Comparison of ENCODE assay signal across 9 cellular contexts in genomic region chr17:8001976-8002645, GRCh38. TPM values are rescaled to one million over a fixed set of nuclear protein-coding genes. Genes with fewer than 3 reads are reported as not detected.
DNase-seq lines count a peak whose midpoint lies in the region; ATAC-seq and TF ChIP-seq lines count a peak whose summit lies in the region.
"Had no signal": no experiment of that assay in that cellular context is flagged by ENCODE, and none has a peak within 500 bp of the region (broad histone marks: within the 10 kb centered on the region; RNA-seq: fewer than 3 reads in every experiment).

TSS of gene GUCY2D (plus strand) at chr17:8002615. CDS start at chr17:8003048, 433 bp downstream.

- peaks cover 10 to 29% (median 18%) of the 10 kb centered on the region in 4 donors for H3K4me1 ChIP-seq in upper lobe of left lung

- CTCF ChIA-PET in WTC11 (lab: Charles Lee): interaction anchor here (0.7 to 2.3 kb wide), 8 partner anchors 12 to 259 kb away, joined by 3 to 16 read pairs (median 4); partner anchors contain the start of gene ALOX15B

- H3K4me3 ChIP-seq in upper lobe of left lung: peak within 1 kb of the TSS in 3 of 4 donors; percentile 3 to 30 (median 29)

- H3K36me3 Mint-ChIP-seq in activated naive CD8-positive, alpha-beta T cell: no peaks in the 10 kb centered on the region
- H3K36me3 Mint-ChIP-seq in activated naive CD8-positive, alpha-beta T cell treated with anti-CD3 and anti-CD28 coated beads for 36 hours: no peaks in the 10 kb centered on the region
- H3K36me3 Mint-ChIP-seq in WTC11: no peaks in the 10 kb centered on the region

- H3K36me3 ChIP-seq in upper lobe of left lung: no peaks in the 10 kb centered on the region

- peaks cover 0 to 23% (median 11%) of the 10 kb centered on the region in 4 donors for H3K27me3 ChIP-seq in upper lobe of left lung

- H3K27ac Mint-ChIP-seq in activated naive CD8-positive, alpha-beta T cell: no peak within 1 kb of the TSS
- H3K27ac Mint-ChIP-seq in activated naive CD8-positive, alpha-beta T cell treated with anti-CD3 and anti-CD28 coated beads for 36 hours: no peak within 1 kb of the TSS
- no peak within 1 kb of the TSS for H3K27ac Mint-ChIP-seq in WTC11

- peaks cover 6% of the 10 kb centered on the region for H3K4me1 Mint-ChIP-seq in activated naive CD8-positive, alpha-beta T cell (ENCODE audit: low read depth)
- H3K4me1 Mint-ChIP-seq in activated naive CD8-positive, alpha-beta T cell treated with anti-CD3 and anti-CD28 coated beads for 36 hours: peaks cover 5% of the 10 kb centered on the region
- peaks cover 13% of the 10 kb centered on the region for H3K4me1 Mint-ChIP-seq in WTC11

- peak within 1 kb of the TSS; percentile 73 for H3K4me3 Mint-ChIP-seq in activated naive CD8-positive, alpha-beta T cell
- H3K4me3 Mint-ChIP-seq in activated naive CD8-positive, alpha-beta T cell treated with anti-CD3 and anti-CD28 coated beads for 36 hours: no peak within 1 kb of the TSS
- H3K4me3 Mint-ChIP-seq in WTC11: peak within 1 kb of the TSS; percentile 56

- H3K9me3 ChIP-seq in upper lobe of left lung: no peaks in the 10 kb centered on the region

- peaks cover 14% of the 10 kb centered on the region for H3K27me3 Mint-ChIP-seq in activated naive CD8-positive, alpha-beta T cell
- H3K27me3 Mint-ChIP-seq in activated naive CD8-positive, alpha-beta T cell treated with anti-CD3 and anti-CD28 coated beads for 36 hours: peaks cover 59% of the 10 kb centered on the region
- H3K27me3 Mint-ChIP-seq in WTC11 (ENCODE audit: low read depth): peaks cover 66% of the 10 kb centered on the region

- DNase-seq in activated naive CD8-positive, alpha-beta T cell treated with anti-CD3 and anti-CD28 coated beads for 36 hours: no peak
- no peak for DNase-seq in WTC11 (ENCODE audit: low spot score)
- peak; percentile 38 for DNase-seq in medulla oblongata (ENCODE audit: extremely low spot score)
- DNase-seq in upper lobe of left lung: no peak
- DNase-seq in kidney glomerular epithelial cell (lab: John Stamatoyannopoulos, UW): no peak
- no peak for DNase-seq in NCI-H2029 treated with DMSO at 0.1 percent for 48 hours (lab: John Stamatoyannopoulos, UW)

- no peak for TF ChIP-seq CTCF in WTC11 (IDR thresholded peaks at IDR 0.05)
- TF ChIP-seq CTCF in upper lobe of left lung (IDR thresholded peaks at IDR 0.05): no peak

- no peak for TF ChIP-seq POLR2A in upper lobe of left lung (IDR thresholded peaks at IDR 0.05)

- H3K27ac ChIP-seq in upper lobe of left lung: no peak within 1 kb of the TSS

- ATAC-seq in WTC11: no peak
- peak; percentile 60 to 66 for ATAC-seq in upper lobe of left lung (ENCODE audit: low FRiP score in 2 of 2)
- ATAC-seq in GM18519 (IDR thresholded peaks at IDR 0.05; ENCODE audit: low FRiP score, unreplicated experiment): no peak

- no peak for TF ChIP-seq EP300 in upper lobe of left lung (IDR thresholded peaks at IDR 0.05)

- POLR2A ChIA-PET in WTC11 (lab: Charles Lee): no interaction called here

- 23 to 25% methylated on average over 9 to 11 of the region's 12 CpGs for WGBS in upper lobe of left lung, 2 donors

- H3K9me3 Mint-ChIP-seq in activated naive CD8-positive, alpha-beta T cell (ENCODE audit: low read depth): no peaks in the 10 kb centered on the region
- H3K9me3 Mint-ChIP-seq in activated naive CD8-positive, alpha-beta T cell treated with anti-CD3 and anti-CD28 coated beads for 36 hours: no peaks in the 10 kb centered on the region
- 0 out of 2 replicates have a peak, but pooled peaks cover 4% of the 10 kb centered on the region for H3K9me3 Mint-ChIP-seq in WTC11

TF ChIP-seq in WTC11, 78 proteins besides CTCF, POLR2A, EP300 and RAD21:
- TF ChIP-seq FOXP1 (CRISPR knock-in tag; IDR thresholded peaks at IDR 0.05; ENCODE audit: borderline replicate concordance) (no peak), TCF7 (CRISPR knock-in tag; IDR thresholded peaks at IDR 0.05; ENCODE audit: low read depth) (no peak), ZNF121 (CRISPR knock-in tag; IDR thresholded peaks at IDR 0.05) (no peak), AR (CRISPR knock-in tag; IDR thresholded peaks at IDR 0.05) (no peak), NFATC4 (CRISPR knock-in tag; IDR thresholded peaks at IDR 0.05) (no peak), E2F1 (CRISPR knock-in tag; IDR thresholded peaks at IDR 0.05) (no peak), JAZF1 (CRISPR knock-in tag; IDR thresholded peaks at IDR 0.05) (no peak), ZNF138 (CRISPR knock-in tag; conservative IDR thresholded peaks at IDR 0.05) (no peak), NR3C1 (CRISPR knock-in tag; conservative IDR thresholded peaks at IDR 0.05; ENCODE audit: low read depth) (no peak), HMGA2 (CRISPR knock-in tag; IDR thresholded peaks at IDR 0.05) (no peak)
TF ChIP-seq in WTC11: peak in this region for 0.

RNA-seq across cellular contexts. Expression of gene GUCY2D, which starts in this region (rescaled TPM):
- not detected for total RNA-seq in activated naive CD8-positive, alpha-beta T cell treated with anti-CD3 and anti-CD28 coated beads for 36 hours
- total RNA-seq in WTC11 (2021) (0.87 to 1.9 TPM (median 1.1 TPM) in 3 replicates), upper lobe of left lung (1 to 10 TPM in 3 of 6 donors, not detected in 3; 2.6 to 5.0 (median 3.8) TPM)
- total RNA-seq: pulmonary artery endothelial cell had no signal

Comparison
In these comparisons a context has a peak if more than half of its experiments do, and no peak if none do; other contexts are left out.
1. ATAC-seq: peak in upper lobe of left lung (2 of 2); none in WTC11 (single experiment) and GM18519 (single experiment).